Comparison of ENCODE assay signal across 12 cellular contexts in the genomic region with DNA sequence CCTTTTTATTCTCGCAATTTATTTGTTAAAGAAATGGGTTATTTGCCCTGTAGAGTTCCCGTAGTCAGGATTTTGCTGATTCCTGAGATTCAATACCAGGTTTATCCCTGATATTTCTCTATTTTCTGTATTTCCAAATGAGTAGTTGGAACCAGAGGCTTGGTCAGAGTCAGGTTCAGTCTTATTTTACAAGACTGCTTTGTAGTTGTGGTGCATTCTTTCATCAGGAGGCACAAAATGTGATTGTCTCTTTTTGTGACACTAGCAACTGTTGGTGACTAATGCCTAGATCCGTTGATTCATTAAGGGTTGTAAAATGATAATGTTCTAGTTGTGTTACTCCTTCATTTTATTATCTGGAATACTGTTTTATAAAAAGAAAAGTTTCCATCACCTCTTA.
"Had no signal": no experiment of that assay in that cellular context is flagged by ENCODE, and none has a peak within 500 bp of the region (broad histone marks: within the 10 kb centered on the region; RNA-seq: fewer than 3 reads in every experiment).

No MANE protein-coding gene starts in this region.

- H3K4me1 ChIP-seq: ascending aorta, esophagus squamous epithelium, left lung, spleen had no signal

- H3K27ac ChIP-seq: ascending aorta, coronary artery, esophagus squamous epithelium, left lung, spleen had no signal

- H3K27me3 ChIP-seq: ascending aorta, esophagus squamous epithelium, left lung, spleen had no signal

- H3K4me3 ChIP-seq: ascending aorta, coronary artery, esophagus squamous epithelium, left lung, spleen had no signal

- DNase-seq: activated CD4-positive, alpha-beta T cell treated with anti-CD3 and anti-CD28 coated beads, Interleukin-2, amount 50 U/mL, for 1 hour; activated CD4-positive, CD25-positive, alpha-beta regulatory T cell; activated gamma-delta T cell; esophagus squamous epithelium; midbrain; retina; spleen; stimulated activated naive B cell treated with anti-CD40 and anti-IgM and Interleukin-4, amounts not matched to agents 10 μg/mL and 1 μg/mL and 100 μg/mL, for 72 hours; T1000 had no signal

- H3K36me3 ChIP-seq: ascending aorta, esophagus squamous epithelium, left lung, spleen had no signal

- ATAC-seq: left lung; stimulated activated naive B cell treated with anti-CD40 and anti-IgM and Interleukin-4, amounts not matched to agents 10 μg/mL and 1 μg/mL and 100 μg/mL, for 72 hours had no signal
